In the genomic region with DNA sequence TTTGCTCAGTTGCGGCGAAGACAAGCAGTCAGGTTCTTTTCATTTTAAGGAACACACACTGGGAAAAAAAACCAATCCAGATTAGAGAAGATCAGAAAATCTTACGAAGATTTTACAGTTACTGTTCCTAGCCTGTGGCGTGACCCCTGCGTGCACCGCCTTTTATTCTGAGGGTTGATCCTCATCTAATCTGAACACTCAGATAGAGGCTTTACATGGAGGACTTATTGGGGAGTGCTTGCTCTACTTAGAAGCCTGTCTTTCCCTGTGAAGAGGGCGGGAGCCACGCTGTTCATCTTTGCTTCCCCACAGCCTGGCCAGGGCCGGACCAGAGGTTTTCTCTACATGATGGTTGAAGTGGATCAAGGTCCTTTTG, we compare ENCODE assay signal across 9 cellular contexts. TPM values are rescaled to one million over a fixed set of nuclear protein-coding genes. Genes with fewer than 3 reads are reported as not detected.
DNase-seq lines count a peak whose midpoint lies in the region; ATAC-seq, FAIRE-seq and TF ChIP-seq lines count a peak whose summit lies in the region.
"Had no signal": no experiment of that assay in that cellular context is flagged by ENCODE, and none has a peak within 500 bp of the region (broad histone marks: within the 10 kb centered on the region; RNA-seq: fewer than 3 reads in every experiment).

No MANE protein-coding gene starts in this region.

- H3K9me3 ChIP-seq in CD8-positive, alpha-beta T cell (ENCODE audit: low read length), result no peaks in the 10 kb centered on the region
- H3K9me3 ChIP-seq in kidney (ENCODE audit: control insufficient read depth in 1 of 2, low read length in 2 of 2), result no peaks in the 10 kb centered on the region

- H3K27ac Mint-ChIP-seq in CD8-positive, alpha-beta T cell, result no peak overlapping the region
- H3K27ac Mint-ChIP-seq in activated B cell treated with CpG ODN at 0.5 μM for 24 hours, result peak overlapping the region; percentile 12

- no peaks in the 10 kb centered on the region for H3K36me3 Mint-ChIP-seq in CD8-positive, alpha-beta T cell
- no peaks in the 10 kb centered on the region for H3K36me3 Mint-ChIP-seq in activated B cell treated with CpG ODN at 0.5 μM for 24 hours (ENCODE audit: low read depth)

- peaks cover 29% of the 10 kb centered on the region for H3K4me1 ChIP-seq in CD8-positive, alpha-beta T cell (ENCODE audit: insufficient read depth, low read length)
- H3K4me1 ChIP-seq in kidney (ENCODE audit: control insufficient read depth in 1 of 2, insufficient read depth in 1 of 2, low read depth in 1 of 2, low read length in 2 of 2), result peaks cover 17 to 50% of the 10 kb centered on the region in 2 donors

- peaks cover 7% of the 10 kb centered on the region for H3K27me3 Mint-ChIP-seq in CD8-positive, alpha-beta T cell (ENCODE audit: low read depth)
- H3K27me3 Mint-ChIP-seq in activated B cell treated with CpG ODN at 0.5 μM for 24 hours, result peaks cover 4% of the 10 kb centered on the region

- no peaks in the 10 kb centered on the region for H3K36me3 ChIP-seq in CD8-positive, alpha-beta T cell (ENCODE audit: insufficient read depth, low read length)
- H3K36me3 ChIP-seq in kidney (ENCODE audit: control insufficient read depth in 1 of 2, insufficient read depth in 2 of 2, low read length in 2 of 2), result no peaks in the 10 kb centered on the region

- no peak overlapping the region for H3K4me3 ChIP-seq in CD8-positive, alpha-beta T cell (ENCODE audit: low read depth, low read length)
- peak overlapping the region; percentile 6 to 47 for H3K4me3 ChIP-seq in kidney (ENCODE audit: low read length in 2 of 2)

- DNase-seq in CD8-positive, alpha-beta T cell, result peak in 1 of 7 experiments; percentile 15
- DNase-seq in activated B cell treated with CpG ODN at 0.5 μM for 24 hours (no peak), kidney (peak; percentile 39), cerebellum (ENCODE audit: low spot score) (no peak)
- DNase-seq: hippocampal formation had no signal

- ATAC-seq in CD8-positive, alpha-beta T cell, result no peak
- ATAC-seq in activated B cell treated with CpG ODN at 0.5 μM for 24 hours (ENCODE audit: low read depth) (no peak), GM21526 (IDR thresholded peaks at IDR 0.05; ENCODE audit: low FRiP score, unreplicated experiment) (no peak), GM18868 (IDR thresholded peaks at IDR 0.05; ENCODE audit: unreplicated experiment) (no peak), HG02852 (IDR thresholded peaks at IDR 0.05; ENCODE audit: unreplicated experiment) (no peak)

- no peak for FAIRE-seq in kidney (lab: Jason Lieb, UNC)

- peaks cover 4% of the 10 kb centered on the region for H3K27me3 ChIP-seq in CD8-positive, alpha-beta T cell (ENCODE audit: insufficient read depth, low read length)

- peak overlapping the region; percentile 73 for H3K4me3 Mint-ChIP-seq in CD8-positive, alpha-beta T cell
- H3K4me3 Mint-ChIP-seq in activated B cell treated with CpG ODN at 0.5 μM for 24 hours, result peak overlapping the region; percentile 61

- H3K9ac ChIP-seq in kidney (ENCODE audit: low read length in 2 of 2), result peak overlapping the region; percentile 2 to 37

- peak overlapping the region; percentile 95 for H3K27ac ChIP-seq in 22Rv1
- no peak overlapping the region for H3K27ac ChIP-seq in CD8-positive, alpha-beta T cell (ENCODE audit: low read depth, low read length)
- H3K27ac ChIP-seq in kidney (ENCODE audit: low read depth in 2 of 2, low read length in 2 of 2), result peak overlapping the region; percentile 27 to 68

- POLR2A ChIA-PET in CD8-positive, alpha-beta T cell (lab: Charles Lee), result no interaction called here
- POLR2A ChIA-PET in activated B cell treated with CpG ODN at 0.5 μM for 24 hours (lab: Charles Lee), result no interaction called here

- no peak for TF ChIP-seq CTCF in 22Rv1 (IDR thresholded peaks at IDR 0.05)
- TF ChIP-seq CTCF in CD8-positive, alpha-beta T cell (IDR thresholded peaks at IDR 0.05), result no peak
- TF ChIP-seq CTCF in activated B cell treated with CpG ODN at 0.5 μM for 24 hours (IDR thresholded peaks at IDR 0.05), result no peak
- TF ChIP-seq CTCF in kidney (IDR thresholded peaks at IDR 0.05; ENCODE audit: borderline replicate concordance, extremely low read depth, insufficient read depth), result no peak

- intact Hi-C loops in CD8-positive, alpha-beta T cell (cut with DNase I, micrococcal nuclease), result no loop called here
- intact Hi-C loops in activated B cell treated with CpG ODN at 0.5 μM for 24 hours (cut with micrococcal nuclease) (no loop called here), kidney (cut with DNase I) (no loop called here)

- H3K9me3 Mint-ChIP-seq in CD8-positive, alpha-beta T cell, result no peaks in the 10 kb centered on the region
- no peaks in the 10 kb centered on the region for H3K9me3 Mint-ChIP-seq in activated B cell treated with CpG ODN at 0.5 μM for 24 hours

- H3K4me1 Mint-ChIP-seq in CD8-positive, alpha-beta T cell (ENCODE audit: low read depth), result peaks cover 22% of the 10 kb centered on the region
- peaks cover 18% of the 10 kb centered on the region for H3K4me1 Mint-ChIP-seq in activated B cell treated with CpG ODN at 0.5 μM for 24 hours

- CTCF ChIA-PET in CD8-positive, alpha-beta T cell (lab: Charles Lee), result interaction anchor here (1.3 kb wide), 1 partner anchor 54 kb away, joined by 3 read pairs; no protein-coding TSS in a partner anchor
- CTCF ChIA-PET in activated B cell treated with CpG ODN at 0.5 μM for 24 hours (lab: Charles Lee), result no interaction called here

RNA-seq across cellular contexts. Expression of a gene that starts 1.4 kb away (rescaled TPM):
- 1 to 10 TPM; 2.8 to 3.8 TPM for total RNA-seq in CD8-positive, alpha-beta T cell
- total RNA-seq in activated B cell treated with CpG ODN at 0.5 μM for 24 hours (9.1 and 12.6 TPM in 2 replicates), kidney (25.7 TPM), cerebellum (30.4 TPM)
- 23.9 TPM for polyA plus RNA-seq in kidney (ENCODE audit: insufficient read depth, low read depth, low replicate concordance)

RNA-seq across cellular contexts. Expression of a gene that starts 5.2 kb away (rescaled TPM):
- not detected for total RNA-seq in CD8-positive, alpha-beta T cell
- total RNA-seq in activated B cell treated with CpG ODN at 0.5 μM for 24 hours, result not detected in 2 replicates
- total RNA-seq in kidney, result 0.28 TPM
- not detected for polyA plus RNA-seq in kidney (ENCODE audit: insufficient read depth, low read depth, low replicate concordance)
- total RNA-seq in cerebellum, result 2.5 TPM

RNA-seq across cellular contexts. Expression of a gene that starts 16.4 kb away (rescaled TPM):
- under 1 TPM; 0.30 to 0.69 TPM for total RNA-seq in CD8-positive, alpha-beta T cell
- total RNA-seq in activated B cell treated with CpG ODN at 0.5 μM for 24 hours (3.4 and 4.4 TPM in 2 replicates), kidney (1.4 TPM), cerebellum (5.9 TPM)
- 1.7 TPM for polyA plus RNA-seq in kidney (ENCODE audit: insufficient read depth, low read depth, low replicate concordance)

RNA-seq across cellular contexts. Expression of a gene that starts 37.4 kb away (rescaled TPM):
- 100 to 1,000 TPM; 260 TPM for total RNA-seq in CD8-positive, alpha-beta T cell
- 74.9 and 91.4 TPM in 2 replicates for total RNA-seq in activated B cell treated with CpG ODN at 0.5 μM for 24 hours
- total RNA-seq in kidney, result 303 TPM
- 520 TPM for polyA plus RNA-seq in kidney (ENCODE audit: insufficient read depth, low read depth, low replicate concordance)
- total RNA-seq in cerebellum, result 23.9 TPM

RNA-seq across cellular contexts. Expression of a gene that starts 43.8 kb away (rescaled TPM):
- total RNA-seq in CD8-positive, alpha-beta T cell, result 100 to 1,000 TPM; 212 to 226 TPM
- total RNA-seq in activated B cell treated with CpG ODN at 0.5 μM for 24 hours (65.5 and 90.8 TPM in 2 replicates), kidney (52.1 TPM), cerebellum (22.3 TPM)
- polyA plus RNA-seq in kidney (ENCODE audit: insufficient read depth, low read depth, low replicate concordance), result 51.8 TPM
